ENCODE assay signal across 8 cellular contexts in genomic region chr3:125055165-125055912, GRCh38. TPM values are rescaled to one million over a fixed set of nuclear protein-coding genes. Genes with fewer than 3 reads are reported as not detected.
A peak's percentile ranks its signal among the peaks of the same experiment; 100 is the strongest.
DNase-seq lines count a peak whose midpoint lies in the region; ATAC-seq and TF ChIP-seq lines count a peak whose summit lies in the region.

No MANE protein-coding gene starts in this region.

- peak; percentile 30 for TF ChIP-seq CTCF in GM10266 (IDR thresholded peaks at IDR 0.05; ENCODE audit: control insufficient read depth, insufficient read depth, low read depth, missing control alignments)

- ATAC-seq in GM21825 (IDR thresholded peaks at IDR 0.05; ENCODE audit: unreplicated experiment), result peak; percentile 21

- peak overlapping the region; percentile 84 for H3K4me3 ChIP-seq in adipocyte (ENCODE audit: low read length)
- peak overlapping the region; percentile 75 for H3K4me3 ChIP-seq in iPS-18c (ENCODE audit: insufficient read depth, low read depth, low read length)

- peaks cover 49% of the 10 kb centered on the region for H3K4me1 ChIP-seq in adipocyte (ENCODE audit: control insufficient read depth, insufficient read depth, low read length)

- H3K27me3 ChIP-seq in adipocyte (replicated peaks; ENCODE audit: control insufficient read depth, insufficient read depth, low read length), result no peaks in the 10 kb centered on the region

- peaks cover 4% of the 10 kb centered on the region for H3K36me3 ChIP-seq in adipocyte (ENCODE audit: control insufficient read depth, insufficient read depth, low read length, severe bottlenecking)

- H3K9ac ChIP-seq in adipocyte (ENCODE audit: low read length), result peak overlapping the region; percentile 87

- H3K9me3 ChIP-seq in adipocyte (ENCODE audit: control insufficient read depth, low read length) (no peaks in the 10 kb centered on the region), iPS-18c (ENCODE audit: control insufficient read depth, insufficient read depth, low read length) (no peaks in the 10 kb centered on the region)

- DNase-seq in GM10266 (ENCODE audit: extremely low spot score) (peak; percentile 76), NAMALWA (ENCODE audit: low spot score) (peak; percentile 33), adipocyte (ENCODE audit: low read depth) (peak; percentile 69), cerebellar cortex (ENCODE audit: low spot score) (no peak), occipital lobe (lab: John Stamatoyannopoulos, UW) (no peak)
- peak; percentile 3 for DNase-seq in stimulated activated CD8-positive, alpha-beta memory T cell treated with anti-CD3 and anti-CD28 coated beads, Interleukin-15, amount 100 ng/mL, for 24 hours (ENCODE audit: low read depth)

RNA-seq across cellular contexts. Expression of gene HEG1, which starts 0.5 kb away (rescaled TPM):
- 6.6 TPM for total RNA-seq in occipital lobe

Comparison
In these comparisons a context has a peak if more than half of its experiments do, and no peak if none do; other contexts are left out.
1. DNase-seq: peak in GM10266 (single experiment), NAMALWA (single experiment), adipocyte (single experiment) and stimulated activated CD8-positive, alpha-beta memory T cell treated with anti-CD3 and anti-CD28 coated beads, Interleukin-15, amount 100 ng/mL, for 24 hours (single experiment); none in cerebellar cortex (single experiment) and occipital lobe (single experiment).